13 cellular contexts compared by ENCODE assay signal in the genomic region with DNA sequence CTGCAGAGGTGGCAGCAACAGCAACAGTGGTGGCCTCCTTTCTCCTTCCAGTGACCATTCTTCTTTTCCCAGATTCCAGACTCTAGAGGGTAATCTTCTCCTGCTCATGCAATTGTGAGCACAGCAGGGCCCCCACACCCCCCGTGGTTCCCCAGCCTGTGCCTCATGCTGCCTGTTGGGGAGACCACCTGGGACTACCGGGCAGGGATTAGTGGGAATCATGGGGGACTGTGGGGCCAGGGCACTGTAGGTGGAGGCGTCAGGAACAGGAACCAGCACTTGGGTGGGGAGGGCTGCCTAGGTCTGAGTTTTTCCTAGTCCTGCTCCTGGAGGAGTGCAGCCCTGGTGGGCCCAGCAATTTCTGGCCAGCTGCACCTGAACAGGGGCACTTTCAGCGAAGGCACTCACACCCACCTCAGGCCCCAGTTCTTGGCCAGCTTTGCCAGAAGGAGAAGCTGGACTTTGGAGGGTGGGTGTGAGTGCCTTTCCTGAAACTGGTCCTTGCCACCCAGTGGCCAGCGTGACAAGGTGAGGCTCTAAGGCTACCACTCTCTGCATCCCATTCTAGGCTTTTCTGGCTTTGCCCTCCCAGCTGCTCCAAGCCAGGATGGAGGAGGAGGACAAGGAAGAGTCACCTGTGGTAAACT. TPM values are rescaled to one million over a fixed set of nuclear protein-coding genes. Genes with fewer than 3 reads are reported as not detected.
DNase-seq lines count a peak whose midpoint lies in the region; ATAC-seq, FAIRE-seq and TF ChIP-seq lines count a peak whose summit lies in the region.
"Not testable (repeated sequence)": the region's sequence is repeated elsewhere in the genome, so short reads cannot be mapped to it uniquely, and the experiment has no call there.
"Had no signal": no experiment of that assay in that cellular context is flagged by ENCODE, and none has a peak within 500 bp of the region (broad histone marks: within the 10 kb centered on the region; RNA-seq: fewer than 3 reads in every experiment).

No MANE protein-coding gene starts in this region.

- not testable (repeated sequence) for H3K36me3 Mint-ChIP-seq in CD14-positive monocyte; central memory CD8-positive, alpha-beta T cell (ENCODE audit: insufficient read depth); naive thymus-derived CD4-positive, alpha-beta T cell

- H3K27ac Mint-ChIP-seq in CD14-positive monocyte; central memory CD8-positive, alpha-beta T cell (ENCODE audit: low read depth); naive thymus-derived CD4-positive, alpha-beta T cell; stimulated activated naive CD8-positive, alpha-beta T cell treated with anti-CD3 and anti-CD28 coated beads, Interleukin-15, amount 100 ng/mL, for 72 hours: not testable (repeated sequence)

- H3K27me3 Mint-ChIP-seq in CD14-positive monocyte (ENCODE audit: low read depth in 3 of 3); central memory CD8-positive, alpha-beta T cell; naive thymus-derived CD4-positive, alpha-beta T cell; stimulated activated naive CD8-positive, alpha-beta T cell treated with anti-CD3 and anti-CD28 coated beads, Interleukin-15, amount 100 ng/mL, for 72 hours: not testable (repeated sequence)

- not testable (repeated sequence) for H3K4me2 ChIP-seq in HepG2 (ENCODE audit: low read depth, low read length)

- H3K4me3 ChIP-seq in HepG2 (replicated peaks in 1 of 3; ENCODE audit: insufficient read depth in 1 of 3, low read depth in 2 of 3, low read length in 3 of 3); naive thymus-derived CD4-positive, alpha-beta T cell (ENCODE audit: low read length); aorta (ENCODE audit: low read length in 2 of 2): not testable (repeated sequence)

- H3K36me3 ChIP-seq in HepG2 (replicated peaks in 1 of 2; ENCODE audit: control insufficient read depth in 1 of 2, insufficient read depth in 2 of 2, low read length in 2 of 2); naive thymus-derived CD4-positive, alpha-beta T cell (ENCODE audit: control insufficient read depth in 2 of 3, insufficient read depth in 3 of 3, low read length in 3 of 3); aorta (ENCODE audit: control insufficient read depth in 1 of 2, insufficient read depth in 2 of 2, low read length in 1 of 2): not testable (repeated sequence)

- not testable (repeated sequence) for H3K9ac ChIP-seq in HepG2 (ENCODE audit: insufficient read depth, low read depth, low read length)

- not testable (repeated sequence) for H3K4me3 Mint-ChIP-seq in CD14-positive monocyte; central memory CD8-positive, alpha-beta T cell; naive thymus-derived CD4-positive, alpha-beta T cell; stimulated activated naive CD8-positive, alpha-beta T cell treated with anti-CD3 and anti-CD28 coated beads, Interleukin-15, amount 100 ng/mL, for 72 hours

- ATAC-seq in central memory CD8-positive, alpha-beta T cell (replicated peaks; ENCODE audit: extremely low read depth, poor library complexity, severe bottlenecking): peak; percentile 19
- ATAC-seq in HepG2: peak; percentile 31
- ATAC-seq in naive thymus-derived CD4-positive, alpha-beta T cell: peak; percentile 24
- ATAC-seq in stimulated activated naive CD8-positive, alpha-beta T cell treated with anti-CD3 and anti-CD28 coated beads, Interleukin-15, amount 100 ng/mL, for 72 hours: peak; percentile 53
- peak; percentile 22 for ATAC-seq in aorta (ENCODE audit: low FRiP score)

- not testable (repeated sequence) for FAIRE-seq in HepG2 (lab: Jason Lieb, UNC)

- not testable (repeated sequence) for H3K4me1 ChIP-seq in HepG2 (ENCODE audit: insufficient read depth, low read length); naive thymus-derived CD4-positive, alpha-beta T cell (ENCODE audit: control insufficient read depth in 2 of 2, insufficient read depth in 2 of 2, low read length in 2 of 2); aorta (ENCODE audit: control insufficient read depth in 1 of 2, insufficient read depth in 2 of 2, low read length in 2 of 2)

- POLR2A ChIA-PET in HepG2 (lab: Yijun Ruan, JAX); naive thymus-derived CD4-positive, alpha-beta T cell (lab: Charles Lee): not testable (repeated sequence)

- H2AFZ ChIP-seq in HepG2 (ENCODE audit: low read length): not testable (repeated sequence)

- peak; percentile 8 for DNase-seq in CD14-positive monocyte (ENCODE audit: low spot score)
- DNase-seq in activated effector memory CD4-positive, alpha-beta T cell treated with anti-CD3 and anti-CD28 coated beads, Interleukin-2, amount 50 U/mL, for 16 hours: peak; percentile 59
- DNase-seq in central memory CD8-positive, alpha-beta T cell (ENCODE audit: low spot score in 2 of 2); HepG2 (ENCODE audit: low spot score); naive thymus-derived CD4-positive, alpha-beta T cell; stimulated activated naive CD8-positive, alpha-beta T cell treated with anti-CD3 and anti-CD28 coated beads, Interleukin-15, amount 100 ng/mL, for 72 hours; aorta: not testable (repeated sequence)

- H4K20me1 ChIP-seq in HepG2 (ENCODE audit: insufficient read depth, low read length): not testable (repeated sequence)

- not testable (repeated sequence) for H3K27ac ChIP-seq in HepG2 (ENCODE audit: extremely low read length, insufficient read depth, low read length); naive thymus-derived CD4-positive, alpha-beta T cell (ENCODE audit: low read depth, low read length); aorta (ENCODE audit: low read depth in 1 of 2, low read length in 2 of 2)

- in situ Hi-C loops in HepG2 (cut with HindIII; ENCODE audit: extremely low pct_ligation_motif_present, low pct_unique_long_range_greater_than_20kb): not testable (repeated sequence)

- not testable (repeated sequence) for H3K27me3 ChIP-seq in HepG2 (ENCODE audit: control insufficient read depth in 1 of 2, insufficient read depth in 2 of 2, low read length in 2 of 2); naive thymus-derived CD4-positive, alpha-beta T cell (ENCODE audit: control insufficient read depth in 2 of 2, insufficient read depth in 2 of 2, low read length in 2 of 2); aorta (ENCODE audit: control insufficient read depth in 1 of 2, insufficient read depth in 2 of 2, low read length in 1 of 2)

- TF ChIP-seq POLR2A in HepG2 (IDR thresholded peaks at IDR 0.05; ENCODE audit: insufficient read depth in 1 of 2, low read depth in 2 of 2, low read length in 2 of 2): not testable (repeated sequence)

- H3K9me3 Mint-ChIP-seq in CD14-positive monocyte; central memory CD8-positive, alpha-beta T cell; naive thymus-derived CD4-positive, alpha-beta T cell; stimulated activated naive CD8-positive, alpha-beta T cell treated with anti-CD3 and anti-CD28 coated beads, Interleukin-15, amount 100 ng/mL, for 72 hours: not testable (repeated sequence)

- H3K79me2 ChIP-seq in HepG2 (ENCODE audit: insufficient read depth, low read length): not testable (repeated sequence)

- not testable (repeated sequence) for TF ChIP-seq RAD21 in HepG2 (CRISPR knock-in tag; IDR thresholded peaks at IDR 0.05)

- CTCF ChIA-PET in HepG2 (lab: Yijun Ruan, JAX; ENCODE audit: low intra/inter-chr PET ratio, low total read pairs); naive thymus-derived CD4-positive, alpha-beta T cell (lab: Charles Lee): not testable (repeated sequence)

- not testable (repeated sequence) for H3K9me3 ChIP-seq in HepG2 (ENCODE audit: low read length); naive thymus-derived CD4-positive, alpha-beta T cell (ENCODE audit: control insufficient read depth in 2 of 3, low read length in 3 of 3); aorta (ENCODE audit: control insufficient read depth, low read length)

- not testable (repeated sequence) for TF ChIP-seq CTCF in CD14-positive monocyte (IDR thresholded peaks at IDR 0.05); HepG2 (CRISPR knock-in tag; IDR thresholded peaks at IDR 0.05)

- not testable (repeated sequence) for BruUV-seq in HepG2 (replicated peaks; lab: Mats Ljungman, UMichigan)

- H3K4me1 Mint-ChIP-seq in CD14-positive monocyte; central memory CD8-positive, alpha-beta T cell; naive thymus-derived CD4-positive, alpha-beta T cell; stimulated activated naive CD8-positive, alpha-beta T cell treated with anti-CD3 and anti-CD28 coated beads, Interleukin-15, amount 100 ng/mL, for 72 hours: not testable (repeated sequence)

- not testable (repeated sequence) for TF ChIP-seq EP300 in HepG2 (IDR thresholded peaks at IDR 0.05; ENCODE audit: low read depth in 2 of 2, low read length in 2 of 2); HepG2 (CRISPR knock-in tag; IDR thresholded peaks at IDR 0.05; ENCODE audit: borderline replicate concordance)

- intact Hi-C loops in CD14-positive monocyte (cut with micrococcal nuclease); HepG2 (cut with micrococcal nuclease; ENCODE audit: unreplicated experiment); naive thymus-derived CD4-positive, alpha-beta T cell (cut with micrococcal nuclease); aorta (cut with DNase I): not testable (repeated sequence)

- 0% methylated on average over 1 of the region's 5 CpGs for WGBS in HepG2 (ENCODE audit: low lambda C conversion rate)
- 25 to 73% methylated on average over 1 to 2 of the region's 5 CpGs for WGBS in aorta, 2 donors

RNA-seq across cellular contexts. Expression of a gene that starts 46.1 kb away (rescaled TPM):
- polyA plus RNA-seq in CD14-positive monocyte: not detected
- total RNA-seq in HepG2 (2016; rRNA removed; fragmentation: Illumina TruSeq; extraction: Trizol): not detected in 2 replicates
- not detected in 2 replicates for total RNA-seq in HepG2 (2016; cell fraction: cytosol; rRNA removed; fragmentation: Illumina TruSeq; extraction: Trizol; ENCODE audit: low read depth)
- not detected in 2 replicates for total RNA-seq in HepG2 (2016; cell fraction: insoluble cytoplasmic fraction; rRNA removed; fragmentation: Illumina TruSeq; extraction: Trizol)
- not detected in 2 replicates for total RNA-seq in HepG2 (2016; cell fraction: membrane; rRNA removed; fragmentation: Illumina TruSeq; extraction: Trizol)
- total RNA-seq in HepG2 (2016; cell fraction: nucleus; rRNA removed; fragmentation: Illumina TruSeq; extraction: Trizol): not detected in 2 replicates
- not detected in 2 replicates for polyA plus RNA-seq in HepG2 (2011; rRNA removed)
- not detected in 2 replicates for polyA plus RNA-seq in HepG2 (2011; cell fraction: cytosol; rRNA removed)
- polyA plus RNA-seq in HepG2 (2011; cell fraction: nucleus; rRNA removed): not detected in 2 replicates
- polyA plus RNA-seq in HepG2 (2012): not detected in 2 replicates
- not detected in 2 replicates for polyA plus RNA-seq in HepG2 (2016; cell fraction: cytosol; fragmentation: Illumina TruSeq; extraction: Trizol; ENCODE audit: low read depth)
- polyA plus RNA-seq in HepG2 (2016; cell fraction: insoluble cytoplasmic fraction; fragmentation: Illumina TruSeq; extraction: Trizol; ENCODE audit: low read depth): not detected in 2 replicates
- polyA plus RNA-seq in HepG2 (2016; cell fraction: membrane; fragmentation: Illumina TruSeq; extraction: Trizol; ENCODE audit: low read depth): not detected in 2 replicates
- not detected in 2 replicates for polyA plus RNA-seq in HepG2 (2016; cell fraction: nucleus; fragmentation: Illumina TruSeq; extraction: Trizol; ENCODE audit: insufficient read depth, low read depth)
- not detected in 2 replicates for polyA minus RNA-seq in HepG2 (2011; rRNA and poly(A)+ RNA removed; ENCODE audit: low replicate concordance)
- not detected in 2 replicates for polyA minus RNA-seq in HepG2 (2011; cell fraction: cytosol; rRNA and poly(A)+ RNA removed)
- polyA minus RNA-seq in HepG2 (2011; cell fraction: nucleus; rRNA and poly(A)+ RNA removed): not detected in 2 replicates
- not detected for total RNA-seq in naive thymus-derived CD4-positive, alpha-beta T cell
- not detected for polyA plus RNA-seq in naive thymus-derived CD4-positive, alpha-beta T cell
- total RNA-seq in aorta: not detected
- polyA plus RNA-seq in aorta: not detected
- total RNA-seq: A673; Caco-2; CD4-positive, CD25-positive, alpha-beta regulatory T cell; CD8-positive, alpha-beta T cell; HFFc6 had no signal
- polyA plus RNA-seq: BJ; CD4-positive, CD25-positive, alpha-beta regulatory T cell had no signal
